Comparison of ENCODE assay signal across 9 cellular contexts in genomic region chr14:93619176-93619793, GRCh38.
DNase-seq lines count a peak whose midpoint lies in the region; ATAC-seq and TF ChIP-seq lines count a peak whose summit lies in the region.
"Had no signal": no experiment of that assay in that cellular context is flagged by ENCODE, and none has a peak within 500 bp of the region (broad histone marks: within the 10 kb centered on the region; RNA-seq: fewer than 3 reads in every experiment).

No MANE protein-coding gene starts in this region.

- H3K27ac ChIP-seq in fibroblast of lung (ENCODE audit: insufficient read depth, low read length) (no peak overlapping the region), parathyroid adenoma (no peak overlapping the region)

- H3K27me3 Mint-ChIP-seq in activated CD4-positive, alpha-beta T cell treated with anti-CD3 and anti-CD28 coated beads, Interleukin-2, amount 10 ng/mL, durations not matched to agents 24 days and 14 days: no peaks in the 10 kb centered on the region
- H3K27me3 Mint-ChIP-seq: stimulated activated naive CD8-positive, alpha-beta T cell treated with anti-CD3 and anti-CD28 coated beads, Interleukin-15, amount 100 ng/mL, for 72 hours had no signal

- H3K9ac ChIP-seq in fibroblast of lung (ENCODE audit: insufficient read depth, low read length) (no peak overlapping the region), parathyroid adenoma (no peak overlapping the region)

- H3K9me3 ChIP-seq in fibroblast of lung (ENCODE audit: control insufficient read depth, insufficient read depth, low read depth, low read length): no peaks in the 10 kb centered on the region
- no peaks in the 10 kb centered on the region for H3K9me3 ChIP-seq in parathyroid adenoma (ENCODE audit: control insufficient read depth, low read length)

- no peaks in the 10 kb centered on the region for H4K20me1 ChIP-seq in fibroblast of lung (ENCODE audit: control insufficient read depth, extremely low read depth, insufficient read depth, low read length)

- TF ChIP-seq CTCF in fibroblast of lung (conservative IDR thresholded peaks at IDR 0.05 in 1 of 2, IDR thresholded peaks at IDR 0.05 in 1 of 2; ENCODE audit: low read depth in 1 of 2, low read length in 2 of 2): peak; percentile 60 to 63
- peak; percentile 47 for TF ChIP-seq CTCF in parathyroid adenoma (IDR thresholded peaks at IDR 0.05)

- H2AFZ ChIP-seq in fibroblast of lung (ENCODE audit: low read length) (peak overlapping the region; percentile 20), parathyroid adenoma (no peak overlapping the region)

- H3K79me2 ChIP-seq in fibroblast of lung (ENCODE audit: control insufficient read depth, insufficient read depth, low read length) (no peaks in the 10 kb centered on the region), parathyroid adenoma (no peaks in the 10 kb centered on the region)

- no peaks in the 10 kb centered on the region for H3K36me3 Mint-ChIP-seq in activated CD4-positive, alpha-beta T cell treated with anti-CD3 and anti-CD28 coated beads, Interleukin-2, amount 10 ng/mL, durations not matched to agents 24 days and 14 days (ENCODE audit: low read depth)

- H3K4me1 Mint-ChIP-seq in activated CD4-positive, alpha-beta T cell treated with anti-CD3 and anti-CD28 coated beads, Interleukin-2, amount 10 ng/mL, durations not matched to agents 24 days and 14 days: no peaks in the 10 kb centered on the region
- H3K4me1 Mint-ChIP-seq: stimulated activated naive CD8-positive, alpha-beta T cell treated with anti-CD3 and anti-CD28 coated beads, Interleukin-15, amount 100 ng/mL, for 72 hours had no signal

- H3K36me3 ChIP-seq in fibroblast of lung (ENCODE audit: control insufficient read depth, insufficient read depth, low read length) (no peaks in the 10 kb centered on the region), parathyroid adenoma (ENCODE audit: control insufficient read depth, insufficient read depth, low read length) (no peaks in the 10 kb centered on the region)

- no peak overlapping the region for H3K4me3 Mint-ChIP-seq in activated CD4-positive, alpha-beta T cell treated with anti-CD3 and anti-CD28 coated beads, Interleukin-2, amount 10 ng/mL, durations not matched to agents 24 days and 14 days
- H3K4me3 Mint-ChIP-seq: stimulated activated naive CD8-positive, alpha-beta T cell treated with anti-CD3 and anti-CD28 coated beads, Interleukin-15, amount 100 ng/mL, for 72 hours had no signal

- no peak for ATAC-seq in GM18861 (IDR thresholded peaks at IDR 0.05; ENCODE audit: unreplicated experiment)
- ATAC-seq: stimulated activated naive CD8-positive, alpha-beta T cell treated with anti-CD3 and anti-CD28 coated beads, Interleukin-15, amount 100 ng/mL, for 72 hours had no signal

- no peak overlapping the region for H3K4me2 ChIP-seq in fibroblast of lung (ENCODE audit: extremely low read depth, insufficient read depth, low read length)
- no peak overlapping the region for H3K4me2 ChIP-seq in parathyroid adenoma (ENCODE audit: low read length)

- no peak overlapping the region for H3K4me3 ChIP-seq in fibroblast of lung (replicated peaks in 1 of 4; ENCODE audit: control extremely low read depth in 1 of 4, insufficient read depth in 1 of 4, low read depth in 3 of 4, low read length in 4 of 4)
- H3K4me3 ChIP-seq in parathyroid adenoma (ENCODE audit: low read depth, low read length): no peak overlapping the region

- no peaks in the 10 kb centered on the region for H3K27me3 ChIP-seq in fibroblast of lung (ENCODE audit: control insufficient read depth, insufficient read depth, low read length)
- no peaks in the 10 kb centered on the region for H3K27me3 ChIP-seq in parathyroid adenoma (ENCODE audit: control insufficient read depth, insufficient read depth, low read length)

- peak; percentile 69 for DNase-seq in activated CD4-positive, alpha-beta T cell treated with anti-CD3 and anti-CD28 coated beads, Interleukin-2, amount 10 ng/mL, durations not matched to agents 24 days and 14 days
- DNase-seq in activated CD4-positive, alpha-beta T cell treated with anti-CD3 and anti-CD28 coated beads, Interleukin-2, amount 50 U/mL, for 4 hours: no peak
- DNase-seq in KG1 (lab: John Stamatoyannopoulos, UW) (peak; percentile 29), SHP77 (lab: John Stamatoyannopoulos, UW) (peak; percentile 14 to 53), fibroblast of lung (ENCODE audit: low read depth in 2 of 2) (peak; percentile 34 to 58), HuH-7.5 (ENCODE audit: low spot score) (no peak)

- intact Hi-C loops in activated CD4-positive, alpha-beta T cell treated with anti-CD3 and anti-CD28 coated beads, Interleukin-2, amount 10 ng/mL, durations not matched to agents 24 days and 14 days (cut with micrococcal nuclease): no loop called here

- no peak overlapping the region for H3K27ac Mint-ChIP-seq in activated CD4-positive, alpha-beta T cell treated with anti-CD3 and anti-CD28 coated beads, Interleukin-2, amount 10 ng/mL, durations not matched to agents 24 days and 14 days
- H3K27ac Mint-ChIP-seq: stimulated activated naive CD8-positive, alpha-beta T cell treated with anti-CD3 and anti-CD28 coated beads, Interleukin-15, amount 100 ng/mL, for 72 hours had no signal

- no peaks in the 10 kb centered on the region for H3K9me3 Mint-ChIP-seq in activated CD4-positive, alpha-beta T cell treated with anti-CD3 and anti-CD28 coated beads, Interleukin-2, amount 10 ng/mL, durations not matched to agents 24 days and 14 days
- H3K9me3 Mint-ChIP-seq: stimulated activated naive CD8-positive, alpha-beta T cell treated with anti-CD3 and anti-CD28 coated beads, Interleukin-15, amount 100 ng/mL, for 72 hours had no signal

- H3K4me1 ChIP-seq in fibroblast of lung (ENCODE audit: control insufficient read depth, extremely low read depth, insufficient read depth, low read length) (no peaks in the 10 kb centered on the region), parathyroid adenoma (no peaks in the 10 kb centered on the region)

Comparison
In these comparisons a context has a peak if more than half of its experiments do, and no peak if none do; other contexts are left out.
1. DNase-seq: peak in activated CD4-positive, alpha-beta T cell treated with anti-CD3 and anti-CD28 coated beads, Interleukin-2, amount 10 ng/mL, durations not matched to agents 24 days and 14 days (single experiment), KG1 (single experiment), SHP77 (2 of 2) and fibroblast of lung (2 of 2); none in activated CD4-positive, alpha-beta T cell treated with anti-CD3 and anti-CD28 coated beads, Interleukin-2, amount 50 U/mL, for 4 hours (0 of 2) and HuH-7.5 (single experiment).